In genomic region chr11:2701898-2702434, GRCh38 we compare ENCODE assay signal across 17 cellular contexts. TPM values are rescaled to one million over a fixed set of nuclear protein-coding genes. Genes with fewer than 3 reads are reported as not detected.
DNase-seq lines count a peak whose midpoint lies in the region; ATAC-seq and TF ChIP-seq lines count a peak whose summit lies in the region.
"Had no signal": no experiment of that assay in that cellular context is flagged by ENCODE, and none has a peak within 500 bp of the region (broad histone marks: within the 10 kb centered on the region; RNA-seq: fewer than 3 reads in every experiment).

No MANE protein-coding gene starts in this region.

- no peaks in the 10 kb centered on the region for H3F3A ChIP-seq in OCI-LY1 (ENCODE audit: insufficient read depth, low read length)

- no peaks in the 10 kb centered on the region for H3K9me3 Mint-ChIP-seq in T-helper 1 cell treated with Interleukin-12 subunit alpha and Interleukin-12 subunit beta and Interleukin-4 antibody, amounts not matched to agents 30 μg/mL and 1 μg/mL, for 36 hours
- peaks cover 16% of the 10 kb centered on the region for H3K9me3 Mint-ChIP-seq in glutamatergic neuron (ENCODE audit: unreplicated experiment)
- H3K9me3 Mint-ChIP-seq: activated naive CD4-positive, alpha-beta T cell treated with anti-CD3 and anti-CD28 coated beads for 36 hours had no signal

- H3K4me1 Mint-ChIP-seq in T-helper 1 cell treated with Interleukin-12 subunit alpha and Interleukin-12 subunit beta and Interleukin-4 antibody, amounts not matched to agents 30 μg/mL and 1 μg/mL, for 36 hours (ENCODE audit: low read depth): peaks cover 7% of the 10 kb centered on the region
- H3K4me1 Mint-ChIP-seq in glutamatergic neuron (ENCODE audit: low read depth, unreplicated experiment): peaks cover 31% of the 10 kb centered on the region

- DNase-seq in T-helper 1 cell (no peak), glutamatergic neuron (peak; percentile 5), osteoblast (ENCODE audit: insufficient read length, low spot score, missing footprints) (peak; percentile 81), OCI-LY7 (ENCODE audit: low spot score) (no peak)
- DNase-seq: activated naive CD4-positive, alpha-beta T cell treated with anti-CD3 and anti-CD28 coated beads for 36 hours; DMS79; esophagus squamous epithelium; midbrain; NCI-H1092; NCI-H748 treated with DMSO at 0.1 percent for 48 hours; stimulated activated CD4-positive, alpha-beta T cell treated with anti-CD3 and anti-CD28 coated beads, Interleukin-4, amount 100 ng/mL, for 1 hour; SW 1271 had no signal

- no peak overlapping the region for H3K9ac ChIP-seq in OCI-LY1 (ENCODE audit: low read length)

- H3K4me3 Mint-ChIP-seq in T-helper 1 cell treated with Interleukin-12 subunit alpha and Interleukin-12 subunit beta and Interleukin-4 antibody, amounts not matched to agents 30 μg/mL and 1 μg/mL, for 36 hours: peak overlapping the region; percentile 47
- peak overlapping the region; percentile 6 for H3K4me3 Mint-ChIP-seq in glutamatergic neuron (ENCODE audit: unreplicated experiment)

- H3K36me3 ChIP-seq in OCI-LY1 (ENCODE audit: insufficient read depth, low read length) (no peaks in the 10 kb centered on the region; the same call in 1 of the 2 replicates), osteoblast (ENCODE audit: insufficient read depth, low read length) (no peaks in the 10 kb centered on the region), OCI-LY7 (ENCODE audit: insufficient read depth, low read length) (no peaks in the 10 kb centered on the region)
- H3K36me3 ChIP-seq: esophagus squamous epithelium had no signal

- TF ChIP-seq CTCF in OCI-LY1 (IDR thresholded peaks at IDR 0.05; ENCODE audit: low read length): no peak
- no peak for TF ChIP-seq CTCF in glutamatergic neuron (IDR thresholded peaks at IDR 0.05; ENCODE audit: partially characterized antibody, unreplicated experiment)
- TF ChIP-seq CTCF in osteoblast (IDR thresholded peaks at IDR 0.05; ENCODE audit: extremely low read depth, low read depth, low read length): no peak
- no peak for TF ChIP-seq CTCF in OCI-LY7 (conservative IDR thresholded peaks at IDR 0.05; ENCODE audit: low read length)

- CTCF ChIA-PET in OCI-LY7 (lab: Charles Lee; ENCODE audit: unreplicated experiment): no interaction called here

- H3K79me2 ChIP-seq in OCI-LY1 (ENCODE audit: insufficient read depth, low read length) (peaks cover 15% of the 10 kb centered on the region), osteoblast (ENCODE audit: insufficient read depth, low read length) (peaks cover 28% of the 10 kb centered on the region), OCI-LY7 (ENCODE audit: insufficient read depth, low read depth, low read length) (peaks cover 16% of the 10 kb centered on the region; the same call in 1 of the 2 replicates)

- intact Hi-C loops in OCI-LY7 (cut with micrococcal nuclease; ENCODE audit: unreplicated experiment): no loop called here

- H3K27me3 Mint-ChIP-seq in T-helper 1 cell treated with Interleukin-12 subunit alpha and Interleukin-12 subunit beta and Interleukin-4 antibody, amounts not matched to agents 30 μg/mL and 1 μg/mL, for 36 hours (ENCODE audit: low read depth): no peaks in the 10 kb centered on the region
- peaks cover 17% of the 10 kb centered on the region for H3K27me3 Mint-ChIP-seq in glutamatergic neuron (ENCODE audit: unreplicated experiment)

- H4K20me1 ChIP-seq in OCI-LY1 (ENCODE audit: insufficient read depth, low read length) (no peaks in the 10 kb centered on the region), osteoblast (ENCODE audit: insufficient read depth, low read length) (peaks cover 21% of the 10 kb centered on the region), OCI-LY7 (ENCODE audit: insufficient read depth, low read length) (0 out of 2 replicates have a peak, but pooled peaks cover 4% of the 10 kb centered on the region)

- no peaks in the 10 kb centered on the region for H3K9me2 ChIP-seq in OCI-LY1 (ENCODE audit: low read depth, low read length)
- no peaks in the 10 kb centered on the region for H3K9me2 ChIP-seq in OCI-LY7 (ENCODE audit: insufficient read depth, low read length)

- H3K4me2 ChIP-seq in OCI-LY1 (ENCODE audit: low read length) (no peak overlapping the region), osteoblast (ENCODE audit: insufficient read depth, low read length) (no peak overlapping the region), OCI-LY7 (ENCODE audit: low read length) (no peak overlapping the region)

- no TSS peak for BruUV-seq in OCI-LY7 (replicated peaks; lab: Mats Ljungman, UMichigan)

- H3K4me1 ChIP-seq in OCI-LY1 (ENCODE audit: insufficient read depth, low read length, severe bottlenecking) (peaks cover 54% of the 10 kb centered on the region), osteoblast (ENCODE audit: insufficient read depth, low read length) (peaks cover 3% of the 10 kb centered on the region), OCI-LY7 (ENCODE audit: insufficient read depth, low read length, poor library complexity, severe bottlenecking) (peaks cover 44% of the 10 kb centered on the region)

- H3K9me3 ChIP-seq in OCI-LY1 (ENCODE audit: low read length) (no peaks in the 10 kb centered on the region), osteoblast (ENCODE audit: low read depth, low read length) (no peaks in the 10 kb centered on the region), OCI-LY7 (ENCODE audit: low read length) (no peaks in the 10 kb centered on the region)

- H2AFZ ChIP-seq in OCI-LY1 (ENCODE audit: low read length) (no peak overlapping the region), osteoblast (ENCODE audit: low read length) (no peak overlapping the region), OCI-LY7 (ENCODE audit: low read length) (no peak overlapping the region)

- no peak overlapping the region for H3K27ac Mint-ChIP-seq in T-helper 1 cell treated with Interleukin-12 subunit alpha and Interleukin-12 subunit beta and Interleukin-4 antibody, amounts not matched to agents 30 μg/mL and 1 μg/mL, for 36 hours
- H3K27ac Mint-ChIP-seq in glutamatergic neuron (ENCODE audit: unreplicated experiment): no peak overlapping the region
- H3K27ac Mint-ChIP-seq: activated naive CD4-positive, alpha-beta T cell treated with anti-CD3 and anti-CD28 coated beads for 36 hours had no signal

- no peaks in the 10 kb centered on the region for H3K36me3 Mint-ChIP-seq in T-helper 1 cell treated with Interleukin-12 subunit alpha and Interleukin-12 subunit beta and Interleukin-4 antibody, amounts not matched to agents 30 μg/mL and 1 μg/mL, for 36 hours (ENCODE audit: low read depth)
- peaks cover 7% of the 10 kb centered on the region for H3K36me3 Mint-ChIP-seq in glutamatergic neuron (ENCODE audit: unreplicated experiment)

- H3K27me3 ChIP-seq in OCI-LY1 (ENCODE audit: insufficient read depth, low read length): no peaks in the 10 kb centered on the region
- H3K27me3 ChIP-seq in osteoblast (ENCODE audit: insufficient read depth, low read length): peaks cover 3% of the 10 kb centered on the region
- H3K27me3 ChIP-seq: esophagus squamous epithelium had no signal

- H3K27ac ChIP-seq in OCI-LY1 (ENCODE audit: low read depth, low read length, poor library complexity, severe bottlenecking): peak overlapping the region; percentile 74
- no peak overlapping the region for H3K27ac ChIP-seq in osteoblast (ENCODE audit: low read depth, low read length)
- H3K27ac ChIP-seq in OCI-LY7 (ENCODE audit: low read depth, low read length, poor library complexity, severe bottlenecking): no peak overlapping the region
- H3K27ac ChIP-seq: 22Rv1 had no signal

- POLR2A ChIA-PET in OCI-LY7 (lab: Charles Lee): no interaction called here

- H3K4me3 ChIP-seq in OCI-LY1 (ENCODE audit: low read depth, low read length, poor library complexity, severe bottlenecking): no peak overlapping the region
- no peak overlapping the region for H3K4me3 ChIP-seq in osteoblast (ENCODE audit: insufficient read depth, low read length)
- no peak overlapping the region for H3K4me3 ChIP-seq in OCI-LY7 (ENCODE audit: low read depth, low read length, poor library complexity, severe bottlenecking)
- H3K4me3 ChIP-seq: esophagus squamous epithelium had no signal

- ATAC-seq in HG02970 (IDR thresholded peaks at IDR 0.05; ENCODE audit: low FRiP score, unreplicated experiment) (no peak), GM21723 (IDR thresholded peaks at IDR 0.05; ENCODE audit: unreplicated experiment) (no peak)

RNA-seq across cellular contexts. Expression of gene KCNQ1OT1, which starts 2.2 kb away (rescaled TPM):
- 14.3 TPM for total RNA-seq in glutamatergic neuron (ENCODE audit: unreplicated experiment)
- 5.1 and 6.2 TPM in 2 replicates for total RNA-seq in osteoblast
- total RNA-seq in OCI-LY7 (2014; rRNA removed; shearing (Covaris generic)): 2.5 and 2.9 TPM in 2 replicates
- 3.4 TPM in 2 replicates for total RNA-seq in OCI-LY7 (2022)

Comparison
In these comparisons a context has a peak if more than half of its experiments do, and no peak if none do; other contexts are left out.
1. DNase-seq: peak in glutamatergic neuron (single experiment) and osteoblast (single experiment); none in T-helper 1 cell (0 of 5) and OCI-LY7 (single experiment).